Comparison of ENCODE assay signal across 9 cellular contexts in genomic region chr7:150451097-150451793, GRCh38. TPM values are rescaled to one million over a fixed set of nuclear protein-coding genes. Genes with fewer than 3 reads are reported as not detected.
A peak's percentile ranks its signal among the peaks of the same experiment; 100 is the strongest.
DNase-seq lines count a peak whose midpoint lies in the region; ATAC-seq and TF ChIP-seq lines count a peak whose summit lies in the region.
"Had no signal": no experiment of that assay in that cellular context is flagged by ENCODE, and none has a peak within 500 bp of the region (broad histone marks: within the 10 kb centered on the region; RNA-seq: fewer than 3 reads in every experiment).

No MANE protein-coding gene starts in this region.

- CTCF ChIA-PET in CD4-positive, alpha-beta T cell (lab: Charles Lee): interaction anchor here (0.8 to 4.5 kb wide), 14 partner anchors 11 to 305 kb away, joined by 3 to 48 read pairs (median 4); a partner anchor contains a TSS
- CTCF ChIA-PET in activated CD8-positive, alpha-beta T cell treated with anti-CD3 and anti-CD28 coated beads for 36 hours (lab: Charles Lee): interaction anchor here (0.7 to 6.5 kb wide), 18 partner anchors 9 to 328 kb away, joined by 3 to 93 read pairs (median 4); partner anchors contain the start of genes GIMAP4, GIMAP5 and GIMAP7
- CTCF ChIA-PET in A673 (lab: Charles Lee): interaction anchor here (0.5 kb wide), 1 partner anchor 15 kb away, joined by 5 read pairs; no protein-coding TSS in a partner anchor
- CTCF ChIA-PET in RWPE1 (lab: Yijun Ruan, JAX): interaction anchor here (0.6 kb wide), 1 partner anchor 76 kb away, joined by 3 read pairs; no protein-coding TSS in a partner anchor

- peaks cover 4% of the 10 kb centered on the region for H3K4me1 ChIP-seq in A673 (ENCODE audit: insufficient read depth, low read length, poor library complexity, severe bottlenecking)

- peak; percentile 56 to 86 (median 77) for DNase-seq in CD4-positive, alpha-beta T cell
- DNase-seq in activated CD8-positive, alpha-beta T cell treated with anti-CD3 and anti-CD28 coated beads for 36 hours: peak; percentile 83
- peak; percentile 60 for DNase-seq in globus pallidus (ENCODE audit: low spot score)
- peak; percentile 53 for DNase-seq in stimulated activated CD4-positive, alpha-beta T cell treated with anti-CD3 and anti-CD28 coated beads, Interleukin-12 subunit alpha, Interleukin-12 subunit beta, amount 100 ng/mL, for 4 hours
- DNase-seq in A673 (ENCODE audit: low spot score): no peak
- DNase-seq in RWPE1 (ENCODE audit: low spot score): no peak
- no peak for DNase-seq in DMS53 (lab: John Stamatoyannopoulos, UW)

- POLR2A ChIA-PET in CD4-positive, alpha-beta T cell (lab: Charles Lee): interaction anchor here (0.6 to 13.3 kb wide), 37 partner anchors 9 to 577 kb away, joined by 3 to 499 read pairs (median 8); partner anchors contain the start of genes ABCB8, GIMAP1, GIMAP2 and GIMAP4
- POLR2A ChIA-PET in activated CD8-positive, alpha-beta T cell treated with anti-CD3 and anti-CD28 coated beads for 36 hours (lab: Charles Lee): interaction anchor here (0.6 to 8.3 kb wide), 34 partner anchors 9 to 304 kb away, joined by 3 to 157 read pairs (median 4); partner anchors contain the start of genes GIMAP1, GIMAP4, GIMAP5 and GIMAP6
- POLR2A ChIA-PET in A673 (lab: Charles Lee; ENCODE audit: low non-redundant PET) (no interaction called here), RWPE1 (lab: Yijun Ruan, JAX; ENCODE audit: low non-redundant PET) (no interaction called here)

- H3K27ac ChIP-seq in CD4-positive, alpha-beta T cell (ENCODE audit: low read depth, low read length): peak overlapping the region; percentile 92
- no peak overlapping the region for H3K27ac ChIP-seq in A673 (ENCODE audit: low read depth, low read length, poor library complexity, severe bottlenecking)
- no peak overlapping the region for H3K27ac ChIP-seq in RWPE1
- H3K27ac ChIP-seq: VCaP had no signal

- H3K27me3 ChIP-seq in CD4-positive, alpha-beta T cell (ENCODE audit: control insufficient read depth, insufficient read depth, low read length): no peaks in the 10 kb centered on the region
- H3K27me3 ChIP-seq in A673 (replicated peaks; ENCODE audit: insufficient read depth, low read depth, low read length, poor library complexity): no peaks in the 10 kb centered on the region

- H3K4me1 Mint-ChIP-seq in CD4-positive, alpha-beta T cell (ENCODE audit: low read depth): peaks cover 75% of the 10 kb centered on the region
- peaks cover 55% of the 10 kb centered on the region for H3K4me1 Mint-ChIP-seq in activated CD8-positive, alpha-beta T cell treated with anti-CD3 and anti-CD28 coated beads for 36 hours (ENCODE audit: low read depth)

- H3K4me3 ChIP-seq in A673 (ENCODE audit: low read depth, low read length, poor library complexity, severe bottlenecking): no peak overlapping the region

- H3K27me3 Mint-ChIP-seq in CD4-positive, alpha-beta T cell: no peaks in the 10 kb centered on the region
- H3K27me3 Mint-ChIP-seq in activated CD8-positive, alpha-beta T cell treated with anti-CD3 and anti-CD28 coated beads for 36 hours: no peaks in the 10 kb centered on the region

- H3K9me3 ChIP-seq in CD4-positive, alpha-beta T cell (ENCODE audit: control insufficient read depth, low read length): peaks cover 7% of the 10 kb centered on the region
- H3K9me3 ChIP-seq in A673 (ENCODE audit: low read depth, low read length, poor library complexity, severe bottlenecking): no peaks in the 10 kb centered on the region

- BruUV-seq in A673 (replicated peaks; lab: Mats Ljungman, UMichigan): no TSS peak

- TF ChIP-seq CTCF in CD4-positive, alpha-beta T cell (IDR thresholded peaks at IDR 0.05): no peak
- no peak for TF ChIP-seq CTCF in activated CD8-positive, alpha-beta T cell treated with anti-CD3 and anti-CD28 coated beads for 36 hours (IDR thresholded peaks at IDR 0.05)
- TF ChIP-seq CTCF in A673 (conservative IDR thresholded peaks at IDR 0.05; ENCODE audit: low read depth, low read length) (no peak), RWPE1 (conservative IDR thresholded peaks at IDR 0.05; ENCODE audit: low read depth) (no peak)

- no peaks in the 10 kb centered on the region for H3K9me3 Mint-ChIP-seq in CD4-positive, alpha-beta T cell
- peaks cover 16% of the 10 kb centered on the region for H3K9me3 Mint-ChIP-seq in activated CD8-positive, alpha-beta T cell treated with anti-CD3 and anti-CD28 coated beads for 36 hours

- H3K4me3 Mint-ChIP-seq in CD4-positive, alpha-beta T cell: peak overlapping the region; percentile 98
- peak overlapping the region; percentile 97 for H3K4me3 Mint-ChIP-seq in activated CD8-positive, alpha-beta T cell treated with anti-CD3 and anti-CD28 coated beads for 36 hours

- ATAC-seq in CD4-positive, alpha-beta T cell (ENCODE audit: poor library complexity): peak; percentile 55
- ATAC-seq in HG02763 (IDR thresholded peaks at IDR 0.05; ENCODE audit: unreplicated experiment): peak; percentile 36
- ATAC-seq in activated CD8-positive, alpha-beta T cell treated with anti-CD3 and anti-CD28 coated beads for 36 hours: peak; percentile 58

- intact Hi-C loops in CD4-positive, alpha-beta T cell (cut with DNase I, micrococcal nuclease): loop anchor here (2.0 kb wide), 2 partner anchors 28 to 234 kb away; partner anchors contain the start of gene GIMAP2 (in 1 of the 2)
- intact Hi-C loops in activated CD8-positive, alpha-beta T cell treated with anti-CD3 and anti-CD28 coated beads for 36 hours (cut with micrococcal nuclease): loop anchor here (5.0 kb wide), 3 partner anchors 36 to 286 kb away; partner anchors contain the start of genes GIMAP4 and GIMAP5
- intact Hi-C loops in A673 (cut with micrococcal nuclease; ENCODE audit: unreplicated experiment): no loop called here

- H3K36me3 ChIP-seq in A673 (ENCODE audit: insufficient read depth, low read length, poor library complexity, severe bottlenecking): no peaks in the 10 kb centered on the region

- peak overlapping the region; percentile 78 for H3K27ac Mint-ChIP-seq in CD4-positive, alpha-beta T cell
- peak overlapping the region; percentile 100 for H3K27ac Mint-ChIP-seq in activated CD8-positive, alpha-beta T cell treated with anti-CD3 and anti-CD28 coated beads for 36 hours

- H3K36me3 Mint-ChIP-seq in CD4-positive, alpha-beta T cell (ENCODE audit: low read depth): peaks cover 57% of the 10 kb centered on the region
- H3K36me3 Mint-ChIP-seq in activated CD8-positive, alpha-beta T cell treated with anti-CD3 and anti-CD28 coated beads for 36 hours (ENCODE audit: low read depth): peaks cover 39% of the 10 kb centered on the region

RNA-seq across cellular contexts. Expression of gene GIMAP8, which starts 0.8 kb away (rescaled TPM):
- total RNA-seq in CD4-positive, alpha-beta T cell: 1 to 10 TPM; 2.9 to 3.8 TPM
- 1 to 10 TPM; 8.6 to 8.7 TPM for total RNA-seq in activated CD8-positive, alpha-beta T cell treated with anti-CD3 and anti-CD28 coated beads for 36 hours
- total RNA-seq in A673 (2021): 0.07 TPM in 1 of 2 replicates, not detected in the other

Comparison
In these comparisons a context has a peak if more than half of its experiments do, and no peak if none do; other contexts are left out.
1. DNase-seq: peak in CD4-positive, alpha-beta T cell (10 of 10), activated CD8-positive, alpha-beta T cell treated with anti-CD3 and anti-CD28 coated beads for 36 hours (single experiment), globus pallidus (single experiment) and stimulated activated CD4-positive, alpha-beta T cell treated with anti-CD3 and anti-CD28 coated beads, Interleukin-12 subunit alpha, Interleukin-12 subunit beta, amount 100 ng/mL, for 4 hours (single experiment); none in A673 (single experiment), RWPE1 (single experiment) and DMS53 (single experiment).
2. POLR2A ChIA-PET loops: an anchor here in CD4-positive, alpha-beta T cell (0.6 to 13.3 kb wide) and activated CD8-positive, alpha-beta T cell treated with anti-CD3 and anti-CD28 coated beads for 36 hours (0.6 to 8.3 kb wide); none called in A673 and RWPE1.
3. Peak in every context shown above with its lines, with median percentiles within 50 percentile points of each other: ATAC-seq.